21 cellular contexts compared by ENCODE assay signal in genomic region chr10:51204076-51204475, GRCh38.
"Had no signal": no experiment of that assay in that cellular context is flagged by ENCODE, and none has a peak within 500 bp of the region (broad histone marks: within the 10 kb centered on the region; RNA-seq: fewer than 3 reads in every experiment).

No MANE protein-coding gene starts in this region.

- H3K9me3 ChIP-seq: left ventricle myocardium inferior, lower lobe of right lung, pancreas, tibial nerve had no signal

- H3K9me3 Mint-ChIP-seq: central memory CD8-positive, alpha-beta T cell; dendritic cell treated with granulocyte-macrophage colony-stimulating factor and Interleukin-4, amounts not matched to agents 40 ng/mL and 50 ng/mL, for 4 days; memory B cell; natural killer cell treated with Interleukin-12 subunit alpha and Interleukin-12 subunit beta and Interleukin-15 and Interleukin-18, amount 100 ng/mL, for 72 hours; stimulated activated effector memory CD8-positive, alpha-beta T cell treated with anti-CD3 and anti-CD28 coated beads, Interleukin-12 subunit alpha, Interleukin-12 subunit beta, amount 100 ng/mL, for 72 hours; stimulated activated naive CD8-positive, alpha-beta T cell treated with anti-CD3 and anti-CD28 coated beads, Interleukin-15, Interleukin-2, amounts not matched to agents 100 ng/mL and 50 ng/mL, for 24 hours had no signal

- H3K4me3 Mint-ChIP-seq: central memory CD8-positive, alpha-beta T cell; dendritic cell treated with granulocyte-macrophage colony-stimulating factor and Interleukin-4, amounts not matched to agents 40 ng/mL and 50 ng/mL, for 4 days; memory B cell; natural killer cell treated with Interleukin-12 subunit alpha and Interleukin-12 subunit beta and Interleukin-15 and Interleukin-18, amount 100 ng/mL, for 72 hours; stimulated activated effector memory CD8-positive, alpha-beta T cell treated with anti-CD3 and anti-CD28 coated beads, Interleukin-12 subunit alpha, Interleukin-12 subunit beta, amount 100 ng/mL, for 72 hours; stimulated activated naive CD8-positive, alpha-beta T cell treated with anti-CD3 and anti-CD28 coated beads, Interleukin-15, Interleukin-2, amounts not matched to agents 100 ng/mL and 50 ng/mL, for 24 hours had no signal

- H3K4me2 ChIP-seq: smooth muscle cell had no signal

- ATAC-seq: heart right ventricle; left cardiac atrium; lower lobe of right lung; natural killer cell treated with Interleukin-12 subunit alpha and Interleukin-12 subunit beta and Interleukin-15 and Interleukin-18, amount 100 ng/mL, for 72 hours; pancreas; right cardiac atrium; stimulated activated effector memory CD8-positive, alpha-beta T cell treated with anti-CD3 and anti-CD28 coated beads, Interleukin-12 subunit alpha, Interleukin-12 subunit beta, amount 100 ng/mL, for 72 hours had no signal

- H3K4me3 ChIP-seq: heart right ventricle, left ventricle myocardium inferior, lower lobe of right lung, pancreas, smooth muscle cell, tibial nerve had no signal

- H3K27me3 ChIP-seq: heart right ventricle, pancreas, tibial nerve had no signal

- H3K27ac Mint-ChIP-seq: dendritic cell treated with granulocyte-macrophage colony-stimulating factor and Interleukin-4, amounts not matched to agents 40 ng/mL and 50 ng/mL, for 4 days; memory B cell; natural killer cell treated with Interleukin-12 subunit alpha and Interleukin-12 subunit beta and Interleukin-15 and Interleukin-18, amount 100 ng/mL, for 72 hours; progenitor cell of endocrine pancreas; stimulated activated effector memory CD8-positive, alpha-beta T cell treated with anti-CD3 and anti-CD28 coated beads, Interleukin-12 subunit alpha, Interleukin-12 subunit beta, amount 100 ng/mL, for 72 hours; stimulated activated naive CD8-positive, alpha-beta T cell treated with anti-CD3 and anti-CD28 coated beads, Interleukin-15, Interleukin-2, amounts not matched to agents 100 ng/mL and 50 ng/mL, for 24 hours had no signal

- H3K36me3 Mint-ChIP-seq: memory B cell; natural killer cell treated with Interleukin-12 subunit alpha and Interleukin-12 subunit beta and Interleukin-15 and Interleukin-18, amount 100 ng/mL, for 72 hours; stimulated activated effector memory CD8-positive, alpha-beta T cell treated with anti-CD3 and anti-CD28 coated beads, Interleukin-12 subunit alpha, Interleukin-12 subunit beta, amount 100 ng/mL, for 72 hours had no signal

- H3K27ac ChIP-seq: left ventricle myocardium inferior, lower lobe of right lung, pancreas, tibial nerve had no signal

- H3K27me3 Mint-ChIP-seq: dendritic cell treated with granulocyte-macrophage colony-stimulating factor and Interleukin-4, amounts not matched to agents 40 ng/mL and 50 ng/mL, for 4 days; natural killer cell treated with Interleukin-12 subunit alpha and Interleukin-12 subunit beta and Interleukin-15 and Interleukin-18, amount 100 ng/mL, for 72 hours; progenitor cell of endocrine pancreas; stimulated activated naive CD8-positive, alpha-beta T cell treated with anti-CD3 and anti-CD28 coated beads, Interleukin-15, Interleukin-2, amounts not matched to agents 100 ng/mL and 50 ng/mL, for 24 hours had no signal

- H3K4me1 Mint-ChIP-seq: central memory CD8-positive, alpha-beta T cell; memory B cell; stimulated activated effector memory CD8-positive, alpha-beta T cell treated with anti-CD3 and anti-CD28 coated beads, Interleukin-12 subunit alpha, Interleukin-12 subunit beta, amount 100 ng/mL, for 72 hours had no signal

- H3K4me1 ChIP-seq: lower lobe of right lung, pancreas had no signal

- H3K36me3 ChIP-seq: heart right ventricle, left ventricle myocardium inferior, lower lobe of right lung, pancreas, tibial nerve had no signal

- DNase-seq: erythroblast; foreskin melanocyte; kidney; left cardiac atrium; left ventricle myocardium inferior; lower lobe of right lung; midbrain; occipital lobe; pancreas; right cardiac atrium; stimulated activated CD4-positive, alpha-beta T cell treated with anti-CD3 and anti-CD28 coated beads, Interleukin-2, amount 100 ng/mL, for 48 hours had no signal
